ENCODE assay signal across 8 cellular contexts in genomic region chr2:207163815-207164747, GRCh38. TPM values are rescaled to one million over a fixed set of nuclear protein-coding genes. Genes with fewer than 3 reads are reported as not detected.
DNase-seq lines count a peak whose midpoint lies in the region; ATAC-seq, FAIRE-seq and TF ChIP-seq lines count a peak whose summit lies in the region.

No MANE protein-coding gene starts in this region.

- CTCF ChIA-PET in activated CD8-positive, alpha-beta T cell treated with anti-CD3 and anti-CD28 coated beads for 36 hours (lab: Charles Lee) = interaction anchor here (1.1 to 2.6 kb wide), 8 partner anchors 10 to 364 kb away, joined by 3 to 12 read pairs (median 6); no protein-coding TSS in a partner anchor

- intact Hi-C loops in activated CD8-positive, alpha-beta T cell treated with anti-CD3 and anti-CD28 coated beads for 36 hours (cut with micrococcal nuclease) = loop anchor here (2.0 to 5.0 kb wide), 4 partner anchors 15 to 168 kb away; no protein-coding TSS in a partner anchor
- intact Hi-C loops in natural killer cell (cut with micrococcal nuclease) = loop anchor here (2.0 kb wide), 1 partner anchor 21 kb away; no protein-coding TSS in a partner anchor

- peak overlapping the region; percentile 85 for H3K4me3 Mint-ChIP-seq in activated CD8-positive, alpha-beta T cell treated with anti-CD3 and anti-CD28 coated beads for 36 hours
- peak overlapping the region; percentile 99 for H3K4me3 Mint-ChIP-seq in natural killer cell

- H3K36me3 ChIP-seq in BE2C = peaks cover 19% of the 10 kb centered on the region

- peaks cover 3% of the 10 kb centered on the region for H3K27me3 Mint-ChIP-seq in activated CD8-positive, alpha-beta T cell treated with anti-CD3 and anti-CD28 coated beads for 36 hours
- peaks cover 0 to 18% of the 10 kb centered on the region in 2 donors for H3K27me3 Mint-ChIP-seq in natural killer cell (ENCODE audit: low read depth in 2 of 2)

- peaks cover 18% of the 10 kb centered on the region for H3K4me1 ChIP-seq in BE2C

- H3K9me3 Mint-ChIP-seq in activated CD8-positive, alpha-beta T cell treated with anti-CD3 and anti-CD28 coated beads for 36 hours = no peaks in the 10 kb centered on the region
- no peaks in the 10 kb centered on the region for H3K9me3 Mint-ChIP-seq in natural killer cell

- ATAC-seq in activated CD8-positive, alpha-beta T cell treated with anti-CD3 and anti-CD28 coated beads for 36 hours = no peak
- ATAC-seq in natural killer cell = peak in 1 of 3 donors; percentile 16
- ATAC-seq in GM18498 (IDR thresholded peaks at IDR 0.05; ENCODE audit: unreplicated experiment) = no peak

- no peak for TF ChIP-seq CTCF in BE2C (IDR thresholded peaks at IDR 0.05; ENCODE audit: low read depth, low read length)
- no peak for TF ChIP-seq CTCF in activated CD8-positive, alpha-beta T cell treated with anti-CD3 and anti-CD28 coated beads for 36 hours (IDR thresholded peaks at IDR 0.05)
- no peak for TF ChIP-seq CTCF in fibroblast of pulmonary artery (IDR thresholded peaks at IDR 0.05; ENCODE audit: low read length, missing control alignments)
- TF ChIP-seq CTCF in natural killer cell (IDR thresholded peaks at IDR 0.05) = no peak

- peak; percentile 40 for DNase-seq in BE2C
- peak; percentile 54 for DNase-seq in HCEC 1CT
- peak; percentile 26 for DNase-seq in activated CD8-positive, alpha-beta T cell treated with anti-CD3 and anti-CD28 coated beads for 36 hours
- peak; percentile 72 for DNase-seq in fibroblast of pulmonary artery (ENCODE audit: low read depth)
- DNase-seq in natural killer cell = no peak
- peak; percentile 11 for DNase-seq in urothelium cell line (ENCODE audit: low spot score)
- no peak for DNase-seq in SKM-1 treated with dmso at 0.1 percent for 144 hours (lab: John Stamatoyannopoulos, UW; ENCODE audit: unreplicated experiment)

- H3K4me3 ChIP-seq in BE2C (ENCODE audit: low read depth, low read length) (peak overlapping the region; percentile 97), fibroblast of pulmonary artery (replicated peaks; ENCODE audit: low read depth, low read length) (peak overlapping the region; percentile 91)

- POLR2A ChIA-PET in activated CD8-positive, alpha-beta T cell treated with anti-CD3 and anti-CD28 coated beads for 36 hours (lab: Charles Lee) = interaction anchor here (0.7 to 4.9 kb wide), 11 partner anchors 8 to 309 kb away, joined by 3 to 25 read pairs (median 4); no protein-coding TSS in a partner anchor

- H3K27me3 ChIP-seq in BE2C = no peaks in the 10 kb centered on the region

- no peaks in the 10 kb centered on the region for H3K9me3 ChIP-seq in BE2C

- no peak for FAIRE-seq in urothelium cell line (lab: Jason Lieb, UNC)

- no peaks in the 10 kb centered on the region for H3K36me3 Mint-ChIP-seq in activated CD8-positive, alpha-beta T cell treated with anti-CD3 and anti-CD28 coated beads for 36 hours (ENCODE audit: low read depth)
- no peaks in the 10 kb centered on the region for H3K36me3 Mint-ChIP-seq in natural killer cell

- peaks cover 43% of the 10 kb centered on the region for H3K4me1 Mint-ChIP-seq in activated CD8-positive, alpha-beta T cell treated with anti-CD3 and anti-CD28 coated beads for 36 hours (ENCODE audit: low read depth)
- H3K4me1 Mint-ChIP-seq in natural killer cell = peaks cover 45 to 56% of the 10 kb centered on the region in 2 donors

- peak overlapping the region; percentile 92 for H3K27ac Mint-ChIP-seq in activated CD8-positive, alpha-beta T cell treated with anti-CD3 and anti-CD28 coated beads for 36 hours
- H3K27ac Mint-ChIP-seq in natural killer cell = peak overlapping the region; percentile 92 to 99

RNA-seq across cellular contexts. Expression of gene KLF7, which starts 1.7 kb away (rescaled TPM):
- polyA plus RNA-seq in BE2C (2012; ENCODE audit: insufficient read depth, insufficient read length, low read depth) = 40.8 TPM
- 10 to 100 TPM in 1 of 2 experiments, 1 to 10 TPM in 1; 9.8 to 10.0 TPM for total RNA-seq in activated CD8-positive, alpha-beta T cell treated with anti-CD3 and anti-CD28 coated beads for 36 hours
- total RNA-seq in natural killer cell = 10 to 100 TPM; 22.9 to 39.1 (median 32.4) TPM

Comparison
In these comparisons a context has a peak if more than half of its experiments do, and no peak if none do; other contexts are left out.
1. DNase-seq: peak in BE2C (single experiment), HCEC 1CT (single experiment), activated CD8-positive, alpha-beta T cell treated with anti-CD3 and anti-CD28 coated beads for 36 hours (single experiment), fibroblast of pulmonary artery (single experiment) and urothelium cell line (single experiment); none in natural killer cell (single experiment) and SKM-1 treated with dmso at 0.1 percent for 144 hours (single experiment).